9 cellular contexts compared by ENCODE assay signal in the genomic region with DNA sequence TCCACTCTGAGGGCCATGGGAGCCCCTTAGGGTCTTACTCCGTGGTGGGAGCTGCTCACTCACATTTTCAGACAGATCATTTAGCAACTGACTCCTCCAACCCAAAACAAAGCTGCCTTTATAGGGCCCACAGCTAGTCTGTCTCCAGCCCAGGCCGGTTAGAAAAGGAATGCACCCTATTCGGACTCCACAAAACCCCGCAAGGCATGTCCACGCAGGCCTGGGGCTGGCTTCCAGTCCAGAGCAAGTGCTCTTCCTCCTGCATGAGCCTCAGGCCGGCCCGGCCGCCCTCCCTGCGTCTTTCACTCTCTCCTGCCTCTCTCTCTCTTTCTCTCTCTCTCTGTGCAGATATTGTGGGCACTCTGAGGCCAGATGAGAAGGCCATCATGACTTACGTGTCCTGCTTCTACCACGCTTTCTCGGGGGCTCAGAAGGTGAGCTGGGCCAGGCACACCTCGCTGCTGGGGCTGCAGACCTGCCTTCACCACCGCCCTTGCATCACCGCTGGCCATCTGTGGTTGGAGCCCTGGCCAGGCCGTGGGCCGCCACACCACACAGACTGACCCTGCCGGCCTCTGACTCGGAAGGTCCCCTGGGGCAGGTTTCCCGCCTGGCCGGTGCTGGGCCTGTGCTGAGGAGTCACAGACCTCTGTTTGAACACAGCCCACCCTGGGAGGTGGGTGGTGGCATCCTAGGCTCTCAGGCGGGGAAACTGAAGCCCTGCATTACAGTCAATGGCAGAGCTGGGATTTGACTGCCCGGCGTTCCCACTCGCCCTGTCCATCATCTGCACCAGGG. TPM values are rescaled to one million over a fixed set of nuclear protein-coding genes. Genes with fewer than 3 reads are reported as not detected.
DNase-seq lines count a peak whose midpoint lies in the region; ATAC-seq and TF ChIP-seq lines count a peak whose summit lies in the region.
"Had no signal": no experiment of that assay in that cellular context is flagged by ENCODE, and none has a peak within 500 bp of the region (broad histone marks: within the 10 kb centered on the region; RNA-seq: fewer than 3 reads in every experiment).

No MANE protein-coding gene starts in this region.

- H3K4me3 Mint-ChIP-seq in activated naive CD8-positive, alpha-beta T cell = no peak overlapping the region
- no peak overlapping the region for H3K4me3 Mint-ChIP-seq in activated naive CD8-positive, alpha-beta T cell treated with anti-CD3 and anti-CD28 coated beads, Interleukin-2, amount 50 U/mL, for 24 hours
- H3K4me3 Mint-ChIP-seq in activated T-cell treated with anti-CD3 and anti-CD28 coated beads, Interleukin-2, amount 50 U/mL, for 4 hours = no peak overlapping the region

- no peaks in the 10 kb centered on the region for H3K27me3 Mint-ChIP-seq in activated naive CD8-positive, alpha-beta T cell
- no peaks in the 10 kb centered on the region for H3K27me3 Mint-ChIP-seq in activated naive CD8-positive, alpha-beta T cell treated with anti-CD3 and anti-CD28 coated beads, Interleukin-2, amount 50 U/mL, for 24 hours
- no peaks in the 10 kb centered on the region for H3K27me3 Mint-ChIP-seq in activated T-cell treated with anti-CD3 and anti-CD28 coated beads, Interleukin-2, amount 50 U/mL, for 4 hours (ENCODE audit: low read depth)

- H3K4me1 ChIP-seq in fibroblast of lung (ENCODE audit: control insufficient read depth, extremely low read depth, insufficient read depth, low read length) (peaks cover 53% of the 10 kb centered on the region), ovary (ENCODE audit: insufficient read depth) (peaks cover 22% of the 10 kb centered on the region), aorta (ENCODE audit: control insufficient read depth in 1 of 2, insufficient read depth in 2 of 2, low read length in 2 of 2) (no peaks in the 10 kb centered on the region)

- peak overlapping the region; percentile 68 for H3K27ac ChIP-seq in fibroblast of lung (ENCODE audit: insufficient read depth, low read length)
- H3K27ac ChIP-seq in ovary = peak overlapping the region; percentile 32 to 35
- peak overlapping the region in 1 of 2 donors; percentile 78 for H3K27ac ChIP-seq in aorta (ENCODE audit: low read depth in 1 of 2, low read length in 2 of 2)

- intact Hi-C loops in ovary (cut with DNase I) = loop anchor here in 1 of 4 donors (5.0 kb wide), 1 partner anchor 59 kb away; no protein-coding TSS in a partner anchor
- intact Hi-C loops in aorta (cut with DNase I) = no loop called here

- H2AFZ ChIP-seq in fibroblast of lung (ENCODE audit: low read length) = no peak overlapping the region

- no peaks in the 10 kb centered on the region for H3K9me3 Mint-ChIP-seq in activated naive CD8-positive, alpha-beta T cell (ENCODE audit: low read depth)
- no peaks in the 10 kb centered on the region for H3K9me3 Mint-ChIP-seq in activated naive CD8-positive, alpha-beta T cell treated with anti-CD3 and anti-CD28 coated beads, Interleukin-2, amount 50 U/mL, for 24 hours
- no peaks in the 10 kb centered on the region for H3K9me3 Mint-ChIP-seq in activated T-cell treated with anti-CD3 and anti-CD28 coated beads, Interleukin-2, amount 50 U/mL, for 4 hours

- peaks cover 61% of the 10 kb centered on the region for H3K36me3 ChIP-seq in fibroblast of lung (ENCODE audit: control insufficient read depth, insufficient read depth, low read length)
- no peaks in the 10 kb centered on the region for H3K36me3 ChIP-seq in ovary
- H3K36me3 ChIP-seq in aorta (ENCODE audit: control insufficient read depth in 1 of 2, insufficient read depth in 2 of 2, low read length in 1 of 2) = peaks cover 3 to 17% of the 10 kb centered on the region in 2 donors

- H3K9me3 ChIP-seq in fibroblast of lung (ENCODE audit: control insufficient read depth, insufficient read depth, low read depth, low read length) (no peaks in the 10 kb centered on the region), ovary (no peaks in the 10 kb centered on the region), aorta (ENCODE audit: control insufficient read depth, low read length) (no peaks in the 10 kb centered on the region)

- H4K20me1 ChIP-seq in fibroblast of lung (ENCODE audit: control insufficient read depth, extremely low read depth, insufficient read depth, low read length) = no peaks in the 10 kb centered on the region

- no peak for TF ChIP-seq POLR2A in ovary (IDR thresholded peaks at IDR 0.05)

- peaks cover 11% of the 10 kb centered on the region for H3K36me3 Mint-ChIP-seq in activated naive CD8-positive, alpha-beta T cell
- H3K36me3 Mint-ChIP-seq in activated naive CD8-positive, alpha-beta T cell treated with anti-CD3 and anti-CD28 coated beads, Interleukin-2, amount 50 U/mL, for 24 hours (ENCODE audit: low read depth) = peaks cover 23% of the 10 kb centered on the region
- peaks cover 18% of the 10 kb centered on the region for H3K36me3 Mint-ChIP-seq in activated T-cell treated with anti-CD3 and anti-CD28 coated beads, Interleukin-2, amount 50 U/mL, for 4 hours (ENCODE audit: insufficient read depth)

- no peak for DNase-seq in activated naive CD8-positive, alpha-beta T cell treated with anti-CD3 and anti-CD28 coated beads, Interleukin-2, amount 50 U/mL, for 24 hours
- DNase-seq in fibroblast of lung (ENCODE audit: low read depth in 2 of 2) = no peak
- no peak for DNase-seq in ovary
- no peak for DNase-seq in aorta
- DNase-seq in glomerular visceral epithelial cell (ENCODE audit: extremely low spot score) = no peak
- no peak for DNase-seq in H4 (ENCODE audit: low spot score)
- DNase-seq in activated T-cell treated with anti-CD3 and anti-CD28 coated beads, Interleukin-2, amount 50 U/mL, for 4 hours = no peak
- DNase-seq: small intestine had no signal

- no peak overlapping the region for H3K4me2 ChIP-seq in fibroblast of lung (ENCODE audit: extremely low read depth, insufficient read depth, low read length)

- no peak for TF ChIP-seq EP300 in ovary (IDR thresholded peaks at IDR 0.05)

- no peaks in the 10 kb centered on the region for H3K4me1 Mint-ChIP-seq in activated naive CD8-positive, alpha-beta T cell (ENCODE audit: low read depth)
- H3K4me1 Mint-ChIP-seq in activated naive CD8-positive, alpha-beta T cell treated with anti-CD3 and anti-CD28 coated beads, Interleukin-2, amount 50 U/mL, for 24 hours = no peaks in the 10 kb centered on the region
- H3K4me1 Mint-ChIP-seq in activated T-cell treated with anti-CD3 and anti-CD28 coated beads, Interleukin-2, amount 50 U/mL, for 4 hours (ENCODE audit: low read depth) = no peaks in the 10 kb centered on the region

- TF ChIP-seq CTCF in fibroblast of lung (conservative IDR thresholded peaks at IDR 0.05 in 1 of 2, IDR thresholded peaks at IDR 0.05 in 1 of 2; ENCODE audit: low read depth in 1 of 2, low read length in 2 of 2) = no peak
- TF ChIP-seq CTCF in ovary (IDR thresholded peaks at IDR 0.05) = no peak

- H3K27me3 ChIP-seq in fibroblast of lung (ENCODE audit: control insufficient read depth, insufficient read depth, low read length) (no peaks in the 10 kb centered on the region), ovary (no peaks in the 10 kb centered on the region), aorta (ENCODE audit: control insufficient read depth in 1 of 2, insufficient read depth in 2 of 2, low read length in 1 of 2) (no peaks in the 10 kb centered on the region)

- H3K4me3 ChIP-seq in fibroblast of lung (replicated peaks in 1 of 4; ENCODE audit: control extremely low read depth in 1 of 4, insufficient read depth in 1 of 4, low read depth in 3 of 4, low read length in 4 of 4) = no peak overlapping the region
- H3K4me3 ChIP-seq in ovary = no peak overlapping the region
- H3K4me3 ChIP-seq in aorta (ENCODE audit: low read length in 2 of 2) = no peak overlapping the region

- peak overlapping the region; percentile 23 for H3K27ac Mint-ChIP-seq in activated naive CD8-positive, alpha-beta T cell
- H3K27ac Mint-ChIP-seq in activated naive CD8-positive, alpha-beta T cell treated with anti-CD3 and anti-CD28 coated beads, Interleukin-2, amount 50 U/mL, for 24 hours = no peak overlapping the region

- no peak for ATAC-seq in activated naive CD8-positive, alpha-beta T cell treated with anti-CD3 and anti-CD28 coated beads, Interleukin-2, amount 50 U/mL, for 24 hours
- ATAC-seq in aorta (ENCODE audit: low FRiP score) = peak; percentile 16
- no peak for ATAC-seq in activated T-cell treated with anti-CD3 and anti-CD28 coated beads, Interleukin-2, amount 50 U/mL, for 4 hours

- peak overlapping the region; percentile 4 for H3K9ac ChIP-seq in fibroblast of lung (ENCODE audit: insufficient read depth, low read length)

- 58 to 67% (median 59%) methylated on average over 22 to 25 of the region's 25 CpGs for WGBS in ovary, 3 donors
- 41 to 43% methylated on average over 25 of the region's 25 CpGs for WGBS in aorta, 2 donors

- peaks cover 49% of the 10 kb centered on the region for H3K79me2 ChIP-seq in fibroblast of lung (ENCODE audit: control insufficient read depth, insufficient read depth, low read length)

RNA-seq across cellular contexts. Expression of a gene that starts 33.1 kb away (rescaled TPM):
- 0.26 and 0.50 TPM in 2 replicates for total RNA-seq in fibroblast of lung
- polyA plus RNA-seq in fibroblast of lung = 0.07 and 0.20 TPM in 2 replicates
- 0.05 TPM in 1 of 2 replicates, not detected in the other for polyA plus RNA-seq in fibroblast of lung (2012)
- not detected in 2 replicates for polyA minus RNA-seq in fibroblast of lung (ENCODE audit: low replicate concordance)
- total RNA-seq in ovary = 1 to 10 TPM in 5 of 7 donors, under 1 TPM in 2; 0.81 to 8.0 (median 3.1) TPM
- 1 to 10 TPM in 1 of 2 donors, under 1 TPM in 1; 0.22 to 3.6 TPM for polyA plus RNA-seq in ovary
- total RNA-seq in aorta = 1 to 10 TPM; 1.9 to 2.8 TPM
- 1 to 10 TPM; 1.0 to 4.5 TPM for polyA plus RNA-seq in aorta
- not detected in 2 replicates for total RNA-seq in H4 (2014; rRNA removed; shearing (Covaris generic))
- 1 to 10 TPM in 2 of 3 donors, under 1 TPM in 1; 0.99 to 1.1 (median 1.0) TPM for total RNA-seq in activated T-cell treated with anti-CD3 and anti-CD28 coated beads, Interleukin-2, amount 50 U/mL, for 4 hours
